In the genomic region with DNA sequence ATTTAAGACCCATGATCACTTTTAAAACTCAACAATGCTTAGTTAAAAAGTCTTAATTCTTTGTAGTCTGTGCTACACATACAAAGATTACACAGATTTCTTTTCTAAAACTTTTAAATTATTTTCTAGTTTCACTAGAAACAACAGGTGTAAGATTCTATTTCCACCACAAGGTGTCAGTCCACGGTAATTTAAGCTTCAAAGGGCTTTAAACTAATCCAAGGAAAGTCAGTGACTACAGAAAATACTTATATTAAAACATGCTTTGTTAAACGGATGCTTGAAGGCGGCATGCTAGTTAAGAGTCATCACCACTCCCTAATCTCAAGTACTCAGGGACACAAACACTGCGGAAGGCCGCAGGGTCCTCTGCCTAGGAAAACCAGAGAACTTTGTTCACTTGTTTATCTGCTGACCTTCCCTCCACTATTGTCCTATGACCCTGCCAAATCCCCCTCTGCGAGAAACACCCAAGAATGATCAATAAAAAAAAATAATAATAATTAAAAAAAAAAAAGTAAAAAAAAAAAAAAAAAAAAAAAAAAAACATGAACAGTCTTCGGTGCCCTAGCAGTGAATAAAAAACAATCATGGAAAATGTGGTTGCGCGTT, we compare ENCODE assay signal across 9 cellular contexts. TPM values are rescaled to one million over a fixed set of nuclear protein-coding genes. Genes with fewer than 3 reads are reported as not detected.
A peak's percentile ranks its signal among the peaks of the same experiment; 100 is the strongest.
DNase-seq lines count a peak whose midpoint lies in the region; TF ChIP-seq lines count a peak whose summit lies in the region.
"Not testable (repeated sequence)": the region's sequence is repeated elsewhere in the genome, so short reads cannot be mapped to it uniquely, and the experiment has no call there.
"Had no signal": no experiment of that assay in that cellular context is flagged by ENCODE, and none has a peak within 500 bp of the region (broad histone marks: within the 10 kb centered on the region; RNA-seq: fewer than 3 reads in every experiment).

No MANE protein-coding gene starts in this region.

- intact Hi-C loops in A673 (cut with micrococcal nuclease; ENCODE audit: unreplicated experiment) = loop anchor here (10.0 kb wide), 3 partner anchors 142 to 472 kb away; partner anchors contain the start of gene CDK14

- H3K4me3 ChIP-seq in A673 (ENCODE audit: low read depth, low read length, poor library complexity, severe bottlenecking) = peak overlapping the region; percentile 90
- not testable (repeated sequence) for H3K4me3 ChIP-seq in choroid plexus epithelial cell (ENCODE audit: low read depth, low read length)

- not testable (repeated sequence) for H3K27me3 ChIP-seq in A673 (replicated peaks; ENCODE audit: insufficient read depth, low read depth, low read length, poor library complexity)

- not testable (repeated sequence) for H3K4me1 ChIP-seq in A673 (ENCODE audit: insufficient read depth, low read length, poor library complexity, severe bottlenecking)

- POLR2A ChIA-PET in A673 (lab: Charles Lee; ENCODE audit: low non-redundant PET) = not testable (repeated sequence)

- H3K9me3 ChIP-seq in A673 (ENCODE audit: low read depth, low read length, poor library complexity, severe bottlenecking) = not testable (repeated sequence)

- CTCF ChIA-PET in A673 (lab: Charles Lee) = interaction anchor here (0.6 kb wide), 1 partner anchor 159 kb away, joined by 8 read pairs; no protein-coding TSS in a partner anchor

- not testable (repeated sequence) for H3K36me3 ChIP-seq in A673 (ENCODE audit: insufficient read depth, low read length, poor library complexity, severe bottlenecking)

- DNase-seq in A673 (ENCODE audit: low spot score) (peak; percentile 91), GM03348 (ENCODE audit: low spot score) (peak; percentile 57), HS-27A (ENCODE audit: low read depth) (peak; percentile 15), NCI-H2196 treated with DMSO at 0.1 percent for 48 hours (lab: John Stamatoyannopoulos, UW; ENCODE audit: unreplicated experiment) (peak; percentile 40), SK-MEL-5 (ENCODE audit: low read depth, low spot score) (peak; percentile 75), choroid plexus epithelial cell (ENCODE audit: low read depth) (peak; percentile 86), iPS DF 19.7 (ENCODE audit: low read depth, low spot score) (peak; percentile 12), pons (ENCODE audit: low spot score) (peak; percentile 47)

- TF ChIP-seq CTCF in A673 (conservative IDR thresholded peaks at IDR 0.05; ENCODE audit: low read depth, low read length) (peak; percentile 61), choroid plexus epithelial cell (conservative IDR thresholded peaks at IDR 0.05; ENCODE audit: low read depth, low read length) (peak; percentile 42)

- in situ Hi-C loops in SK-MEL-5 (cut with HindIII; ENCODE audit: low pct_unique_long_range_greater_than_20kb, low sequenced_read_pairs) = not testable (repeated sequence)

- H3K27ac ChIP-seq in A673 (ENCODE audit: low read depth, low read length, poor library complexity, severe bottlenecking) = peak overlapping the region; percentile 98

- not testable (repeated sequence) for BruUV-seq in A673 (replicated peaks; lab: Mats Ljungman, UMichigan)

RNA-seq across cellular contexts. Expression of gene STEAP1, which starts 1.5 kb away (rescaled TPM):
- 188 and 213 TPM in 2 replicates for total RNA-seq in A673 (2021)
- total RNA-seq in SK-MEL-5 (2014; rRNA removed; shearing (Covaris generic)) = 20.3 and 20.7 TPM in 2 replicates
- 20.7 and 21.9 TPM in 2 replicates for polyA plus RNA-seq in SK-MEL-5 (2015; cell fraction: cytosol; rRNA removed)
- 14.3 and 20.0 TPM in 2 replicates for polyA plus RNA-seq in SK-MEL-5 (2015; cell fraction: nucleus; rRNA removed)
- total RNA-seq: CD8-positive, alpha-beta memory T cell had no signal
- polyA plus RNA-seq: CD8-positive, alpha-beta memory T cell had no signal

RNA-seq across cellular contexts. Expression of gene STEAP2, which starts 58.8 kb away (rescaled TPM):
- total RNA-seq in A673 (2021) = 114 and 134 TPM in 2 replicates
- 0.80 and 2.0 TPM in 2 replicates for total RNA-seq in SK-MEL-5 (2014; rRNA removed; shearing (Covaris generic))
- polyA plus RNA-seq in SK-MEL-5 (2015; cell fraction: cytosol; rRNA removed) = 1.4 and 2.3 TPM in 2 replicates
- polyA plus RNA-seq in SK-MEL-5 (2015; cell fraction: nucleus; rRNA removed) = 4.8 and 13.1 TPM in 2 replicates
- total RNA-seq: CD8-positive, alpha-beta memory T cell had no signal

Comparison
In these comparisons a context has a peak if more than half of its experiments do, and no peak if none do; other contexts are left out.
1. DNase-seq: peak in every context shown above with its lines; median percentile 91 in A673; 86 in choroid plexus epithelial cell; 75 in SK-MEL-5; 57 in GM03348; 47 in pons; 40 in NCI-H2196 treated with DMSO at 0.1 percent for 48 hours; 15 in HS-27A; 12 in iPS DF 19.7.
2. RNA of gene STEAP2, which starts 58.8 kb away (total RNA-seq): 114 to 134 TPM in A673; 0.80 to 2.0 TPM in SK-MEL-5; every median in the first group is over 10 times any median in the second.